In the genomic region with DNA sequence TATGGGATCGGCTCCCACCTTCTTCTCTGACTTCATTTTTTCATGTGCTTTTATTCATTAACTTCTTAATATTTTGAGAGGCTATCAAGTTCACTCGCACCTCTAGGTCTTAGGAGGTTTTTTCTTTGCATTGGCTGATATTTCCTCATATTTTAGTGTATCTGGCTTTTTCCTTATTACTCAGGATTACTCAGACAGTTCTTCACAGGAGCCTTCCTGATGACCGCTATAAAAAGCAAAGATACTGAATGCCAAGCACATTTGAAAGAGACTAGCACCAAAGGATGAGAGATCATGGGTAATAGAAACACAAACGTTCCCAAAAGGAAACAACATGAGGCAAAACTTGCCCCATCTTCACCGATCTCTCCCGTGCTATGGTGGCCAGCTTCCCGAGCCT, we compare ENCODE assay signal across 25 cellular contexts.
DNase-seq lines count a peak whose midpoint lies in the region; ATAC-seq and TF ChIP-seq lines count a peak whose summit lies in the region.
"Had no signal": no experiment of that assay in that cellular context is flagged by ENCODE, and none has a peak within 500 bp of the region (broad histone marks: within the 10 kb centered on the region; RNA-seq: fewer than 3 reads in every experiment).

No MANE protein-coding gene starts in this region.

- BruUV-seq in PC-3 (replicated peaks; lab: Mats Ljungman, UMichigan) (no TSS peak), mammary epithelial cell (replicated peaks; lab: Mats Ljungman, UMichigan) (no TSS peak)

- ATAC-seq in PC-3 = peak; percentile 48
- no peak for ATAC-seq in HG03342 (IDR thresholded peaks at IDR 0.05; ENCODE audit: unreplicated experiment)
- ATAC-seq: body of pancreas; CD8-positive, alpha-beta T cell; right cardiac atrium; SK-N-SH treated with all-trans-retinoic acid at 6 μM for 48 hours; stimulated activated naive CD8-positive, alpha-beta T cell treated with anti-CD3 and anti-CD28 coated beads, Interleukin-15, Interleukin-2, amounts not matched to agents 100 U/mL and 50 U/mL, for 24 hours had no signal

- H4K20me1 ChIP-seq in PC-3 (ENCODE audit: low read length) (no peaks in the 10 kb centered on the region), mammary epithelial cell (ENCODE audit: insufficient read depth, low read length) (no peaks in the 10 kb centered on the region), osteoblast (ENCODE audit: insufficient read depth, low read length) (no peaks in the 10 kb centered on the region)

- 96% methylated on average over 7 of the region's 7 CpGs for WGBS in mammary epithelial cell (ENCODE audit: low coverage, missing lambda C conversion rate)

- peak overlapping the region; percentile 100 for H3K27ac ChIP-seq in PC-3 (ENCODE audit: low read length)
- no peak overlapping the region for H3K27ac ChIP-seq in mammary epithelial cell (ENCODE audit: insufficient read depth, low read depth, low read length)
- H3K27ac ChIP-seq in osteoblast (ENCODE audit: low read depth, low read length) = peak overlapping the region; percentile 48
- H3K27ac ChIP-seq: body of pancreas, testis had no signal

- H3K9me3 ChIP-seq in PC-3 (ENCODE audit: low read length) = no peaks in the 10 kb centered on the region
- H3K9me3 ChIP-seq in mammary epithelial cell (replicated peaks; ENCODE audit: insufficient read depth, low read length) = no peaks in the 10 kb centered on the region
- H3K9me3 ChIP-seq in osteoblast (ENCODE audit: low read depth, low read length) = no peaks in the 10 kb centered on the region
- H3K9me3 ChIP-seq: body of pancreas, HAP-1, testis had no signal

- H3K4me2 ChIP-seq in PC-3 (ENCODE audit: low read length) (peak overlapping the region; percentile 32; the same call in 1 of the 2 replicates), mammary epithelial cell (ENCODE audit: insufficient read depth, low read depth, low read length) (no peak overlapping the region), osteoblast (ENCODE audit: insufficient read depth, low read length) (no peak overlapping the region)

- no peak overlapping the region for H2AFZ ChIP-seq in PC-3 (ENCODE audit: low read length)
- no peak overlapping the region for H2AFZ ChIP-seq in mammary epithelial cell (ENCODE audit: low read depth, low read length)
- peak overlapping the region; percentile 25 for H2AFZ ChIP-seq in osteoblast (ENCODE audit: low read length)

- in situ Hi-C loops in mammary epithelial cell (cut with MboI; ENCODE audit: low sequenced_read_pairs in 2 of 2) = no loop called here

- dilution Hi-C loops in mammary epithelial cell (cut with HindIII; ENCODE audit: low sequenced_read_pairs) = no loop called here

- peak overlapping the region; percentile 85 for H3K9ac ChIP-seq in PC-3 (ENCODE audit: low read length)
- no peak overlapping the region for H3K9ac ChIP-seq in mammary epithelial cell (ENCODE audit: insufficient read depth, low read length)

- POLR2A ChIA-PET in PC-3 (lab: Charles Lee; ENCODE audit: unreplicated experiment) = no interaction called here

- CTCF ChIA-PET in PC-3 (lab: Charles Lee) (no interaction called here), mammary epithelial cell (lab: Charles Lee; ENCODE audit: low non-redundant PET) (no interaction called here)

- H3K4me3 ChIP-seq in PC-3 (ENCODE audit: low read length) (no peak overlapping the region), mammary epithelial cell (replicated peaks in 1 of 3; ENCODE audit: insufficient read depth in 1 of 3, low read depth in 2 of 3, low read length in 3 of 3) (no peak overlapping the region), osteoblast (ENCODE audit: insufficient read depth, low read length) (no peak overlapping the region)
- H3K4me3 ChIP-seq: body of pancreas, HAP-1, testis had no signal

- H3K27me3 ChIP-seq in PC-3 (ENCODE audit: low read length) = no peaks in the 10 kb centered on the region
- H3K27me3 ChIP-seq in mammary epithelial cell (ENCODE audit: insufficient read depth, low read length) = no peaks in the 10 kb centered on the region
- H3K27me3 ChIP-seq in osteoblast (ENCODE audit: insufficient read depth, low read length) = no peaks in the 10 kb centered on the region
- H3K27me3 ChIP-seq: body of pancreas, testis had no signal

- H3F3A ChIP-seq in PC-3 (ENCODE audit: low read length, unreplicated experiment) = peaks cover 5% of the 10 kb centered on the region

- no peak for TF ChIP-seq CTCF in PC-3 (conservative IDR thresholded peaks at IDR 0.05; ENCODE audit: low read depth, low read length)
- no peak for TF ChIP-seq CTCF in mammary epithelial cell (conservative IDR thresholded peaks at IDR 0.05 in 1 of 2, IDR thresholded peaks at IDR 0.05 in 1 of 2; ENCODE audit: extremely low read depth in 1 of 2, insufficient read depth in 1 of 2, low read depth in 1 of 2, low read length in 2 of 2)
- no peak for TF ChIP-seq CTCF in osteoblast (IDR thresholded peaks at IDR 0.05; ENCODE audit: extremely low read depth, low read depth, low read length)

- H3K4me1 ChIP-seq in PC-3 (ENCODE audit: insufficient read depth, low read length) (peaks cover 37% of the 10 kb centered on the region), mammary epithelial cell (ENCODE audit: insufficient read depth, low read length) (peaks cover 8% of the 10 kb centered on the region), osteoblast (ENCODE audit: insufficient read depth, low read length) (peaks cover 8% of the 10 kb centered on the region)
- H3K4me1 ChIP-seq: body of pancreas, HAP-1 had no signal

- H3K36me3 ChIP-seq in PC-3 (ENCODE audit: low read depth, low read length) = no peaks in the 10 kb centered on the region
- no peaks in the 10 kb centered on the region for H3K36me3 ChIP-seq in mammary epithelial cell (ENCODE audit: insufficient read depth, low read length)
- H3K36me3 ChIP-seq in osteoblast (ENCODE audit: insufficient read depth, low read length) = no peaks in the 10 kb centered on the region
- H3K36me3 ChIP-seq: HAP-1 had no signal

- DNase-seq in GM03348 (ENCODE audit: low spot score) (peak; percentile 23), PC-3 (peak; percentile 69), mammary epithelial cell (peak; percentile 58), osteoblast (ENCODE audit: insufficient read length, low spot score, missing footprints) (no peak), OCI-M1 (lab: John Stamatoyannopoulos, UW) (no peak), dedifferentiated amniotic fluid mesenchymal stem cell (ENCODE audit: extremely low spot score) (no peak)
- DNase-seq: activated CD4-positive, alpha-beta memory T cell treated with anti-CD3 and anti-CD28 coated beads, Interleukin-2, amount 10 ng/mL, durations not matched to agents 7 days and 5 days; activated CD4-positive, CD25-positive, alpha-beta regulatory T cell treated with anti-CD3 and anti-CD28 coated beads, Interleukin-2, amount 50 U/mL, for 72 hours; activated CD8-positive, alpha-beta memory T cell treated with anti-CD3 and anti-CD28 coated beads, Interleukin-2, amount 50 U/mL, for 4 hours; activated naive CD4-positive, alpha-beta T cell treated with Interleukin-2 at 50 U/mL for 16 hours; body of pancreas; CD8-positive, alpha-beta T cell; hypothalamus; mesenchymal stem cell; NCI-H1048; NCI-H1694 treated with DMSO at 0.1 percent for 48 hours; NCI-H510A treated with DMSO at 0.1 percent for 48 hours; right cardiac atrium; Right ventricle myocardium superior; stimulated activated CD4-positive, alpha-beta T cell treated with anti-CD3 and anti-CD28 coated beads, Interleukin-1b, Interleukin-23, amount 100 ng/mL, for 48 hours; stimulated activated naive CD8-positive, alpha-beta T cell treated with anti-CD3 and anti-CD28 coated beads, Interleukin-15, Interleukin-2, amounts not matched to agents 100 U/mL and 50 U/mL, for 24 hours; testis had no signal

- intact Hi-C loops in PC-3 (cut with micrococcal nuclease) = loop anchor here (5.0 to 10.0 kb wide), 5 partner anchors 51 to 727 kb away; no protein-coding TSS in a partner anchor
- intact Hi-C loops in mammary epithelial cell (cut with micrococcal nuclease) = loop anchor here (2.0 to 5.0 kb wide), 2 partner anchors 49 to 412 kb away; no protein-coding TSS in a partner anchor

- H3K9me2 ChIP-seq in PC-3 (replicated peaks; ENCODE audit: low read length) = no peaks in the 10 kb centered on the region

- H3K79me2 ChIP-seq in PC-3 (ENCODE audit: low read length) = no peaks in the 10 kb centered on the region
- H3K79me2 ChIP-seq in mammary epithelial cell (ENCODE audit: insufficient read depth, low read length) = no peaks in the 10 kb centered on the region
- no peaks in the 10 kb centered on the region for H3K79me2 ChIP-seq in osteoblast (ENCODE audit: insufficient read depth, low read length)

Comparison
In these comparisons a context has a peak if more than half of its experiments do, and no peak if none do; other contexts are left out.
1. DNase-seq: peak in GM03348 (single experiment), PC-3 (single experiment) and mammary epithelial cell (single experiment); none in osteoblast (single experiment), OCI-M1 (single experiment) and dedifferentiated amniotic fluid mesenchymal stem cell (single experiment).